Comparison of ENCODE assay signal across 1 cellular context in the genomic region with DNA sequence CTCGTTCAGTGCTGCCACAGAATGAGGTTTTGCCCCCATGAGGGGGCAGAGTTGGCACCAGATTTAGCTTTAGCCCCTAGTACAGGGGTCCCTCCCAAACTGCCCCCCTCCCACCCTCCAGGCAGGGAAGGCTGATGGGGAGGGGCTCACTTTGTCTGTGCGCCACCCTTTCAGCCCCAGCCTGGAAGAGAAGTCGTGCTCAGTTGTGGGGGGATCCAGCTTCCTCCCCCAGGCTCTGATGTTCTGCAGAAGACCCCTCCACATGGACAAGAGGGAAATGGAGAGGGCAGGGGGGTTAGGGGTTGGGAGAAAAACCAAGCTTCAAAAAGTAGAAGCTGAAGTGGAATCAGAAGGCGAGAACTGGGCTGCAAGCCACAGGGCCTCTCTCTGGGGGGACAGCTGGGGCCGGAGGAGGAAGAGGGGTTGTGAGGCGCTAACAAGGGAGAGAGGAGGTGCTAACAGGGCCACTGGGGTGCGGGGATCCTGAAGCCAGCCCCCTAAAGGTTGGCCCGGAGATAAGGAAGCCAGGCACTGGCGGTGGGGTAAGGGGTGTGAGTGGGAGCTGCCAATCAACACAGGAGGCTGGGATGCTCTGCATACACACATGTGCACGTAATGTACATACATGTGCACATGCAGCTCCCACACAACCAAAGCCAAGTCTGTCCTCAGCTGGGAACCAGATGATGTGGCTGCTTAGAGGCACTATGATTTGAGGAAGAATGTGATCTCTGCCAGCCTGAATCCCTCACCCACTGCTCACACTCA.
TF ChIP-seq lines count a peak whose summit lies in the region.

No MANE protein-coding gene starts in this region.

TF ChIP-seq in H1, 55 proteins besides CTCF, POLR2A, EP300 and RAD21:
- no peak for TF ChIP-seq RBBP5 (IDR thresholded peaks at IDR 0.05; ENCODE audit: borderline replicate concordance, low read depth, low read length)
- no peak for TF ChIP-seq CBX8 (IDR thresholded peaks at IDR 0.05; ENCODE audit: borderline replicate concordance, low read depth, low read length)
- no peak for TF ChIP-seq CREB1 (IDR thresholded peaks at IDR 0.05)
- TF ChIP-seq PHF8 (conservative IDR thresholded peaks at IDR 0.05; ENCODE audit: low read depth, low read length), result no peak
- TF ChIP-seq SAP30 (IDR thresholded peaks at IDR 0.05; ENCODE audit: insufficient read depth, insufficient replicate concordance, low read length), result no peak
- TF ChIP-seq SIX5 (IDR thresholded peaks at IDR 0.05; ENCODE audit: low read depth, low read length), result no peak
- TF ChIP-seq ZNF274 (IDR thresholded peaks at IDR 0.05; ENCODE audit: borderline replicate concordance, extremely low read depth, low read length), result no peak
TF ChIP-seq in H1: peak in this region for 0.
